ENCODE assay signal across 17 cellular contexts in genomic region chr10:28202941-28203352, GRCh38.
DNase-seq lines count a peak whose midpoint lies in the region; ATAC-seq and TF ChIP-seq lines count a peak whose summit lies in the region.
"Had no signal": no experiment of that assay in that cellular context is flagged by ENCODE, and none has a peak within 500 bp of the region (broad histone marks: within the 10 kb centered on the region; RNA-seq: fewer than 3 reads in every experiment).

No MANE protein-coding gene starts in this region.

- H3K27ac Mint-ChIP-seq in naive thymus-derived CD8-positive, alpha-beta T cell = peak overlapping the region in 1 of 10 donors; percentile 19
- H3K27ac Mint-ChIP-seq: activated CD8-positive, alpha-beta T cell treated with anti-CD3 and anti-CD28 coated beads, Interleukin-2, amount 10 ng/mL, durations not matched to agents 7 days and 5 days; activated naive CD8-positive, alpha-beta T cell treated with anti-CD3 and anti-CD28 coated beads, Interleukin-2, amount 50 U/mL, for 24 hours; activated T-helper 1 cell treated with anti-CD3 and anti-CD28 coated beads, Interleukin-12 subunit alpha, Interleukin-12 subunit beta, Interleukin-2, Interleukin-4 antibody, amounts not matched to agents 30 ng/mL and 10 ng/mL and 1 ng/mL, durations not matched to agents 14 hours and 24 hours and 36 hours; GM23338 had no signal

- H3K9me3 Mint-ChIP-seq in naive thymus-derived CD8-positive, alpha-beta T cell = peaks cover 0 to 3% (median 0%) of the 10 kb centered on the region in 9 donors
- H3K9me3 Mint-ChIP-seq: activated naive CD8-positive, alpha-beta T cell treated with anti-CD3 and anti-CD28 coated beads, Interleukin-2, amount 50 U/mL, for 24 hours; activated T-helper 1 cell treated with anti-CD3 and anti-CD28 coated beads, Interleukin-12 subunit alpha, Interleukin-12 subunit beta, Interleukin-2, Interleukin-4 antibody, amounts not matched to agents 30 ng/mL and 10 ng/mL and 1 ng/mL, durations not matched to agents 14 hours and 24 hours and 36 hours had no signal

- ATAC-seq in GM18868 (IDR thresholded peaks at IDR 0.05; ENCODE audit: unreplicated experiment) = no peak
- ATAC-seq in naive thymus-derived CD8-positive, alpha-beta T cell = no peak
- ATAC-seq: activated CD8-positive, alpha-beta T cell treated with anti-CD3 and anti-CD28 coated beads, Interleukin-2, amount 10 ng/mL, durations not matched to agents 7 days and 5 days; activated naive CD8-positive, alpha-beta T cell treated with anti-CD3 and anti-CD28 coated beads, Interleukin-2, amount 50 U/mL, for 24 hours; GM23338 had no signal

- H3K79me2 ChIP-seq in fibroblast of lung (ENCODE audit: control insufficient read depth, insufficient read depth, low read length) = no peaks in the 10 kb centered on the region

- no peak overlapping the region for H3K9ac ChIP-seq in fibroblast of lung (ENCODE audit: insufficient read depth, low read length)

- H3K36me3 ChIP-seq in fibroblast of lung (ENCODE audit: control insufficient read depth, insufficient read depth, low read length) = no peaks in the 10 kb centered on the region
- no peaks in the 10 kb centered on the region for H3K36me3 ChIP-seq in uterus
- H3K36me3 ChIP-seq: pancreas, WERI-Rb-1 had no signal

- H3K36me3 Mint-ChIP-seq in naive thymus-derived CD8-positive, alpha-beta T cell = peaks cover 7 to 67% (median 39%) of the 10 kb centered on the region in 3 donors

- H3K27me3 ChIP-seq in fibroblast of lung (ENCODE audit: control insufficient read depth, insufficient read depth, low read length) (peaks cover 4% of the 10 kb centered on the region), uterus (no peaks in the 10 kb centered on the region)
- H3K27me3 ChIP-seq: pancreas had no signal

- peaks cover 6 to 22% (median 12%) of the 10 kb centered on the region in 4 donors for H3K4me1 Mint-ChIP-seq in naive thymus-derived CD8-positive, alpha-beta T cell
- H3K4me1 Mint-ChIP-seq: activated naive CD8-positive, alpha-beta T cell treated with anti-CD3 and anti-CD28 coated beads, Interleukin-2, amount 50 U/mL, for 24 hours; GM23338 had no signal

- CTCF ChIA-PET in HEK293T (lab: Yijun Ruan, JAX) = no interaction called here

- no peaks in the 10 kb centered on the region for H4K20me1 ChIP-seq in fibroblast of lung (ENCODE audit: control insufficient read depth, extremely low read depth, insufficient read depth, low read length)

- intact Hi-C loops in uterus (cut with DNase I; ENCODE audit: low total_unique reads) = no loop called here

- H3K27ac ChIP-seq in fibroblast of lung (ENCODE audit: insufficient read depth, low read length) (no peak overlapping the region), uterus (peak overlapping the region in 1 of 2 donors; percentile 9)
- H3K27ac ChIP-seq: pancreas, WERI-Rb-1 had no signal

- TF ChIP-seq CTCF in fibroblast of lung (conservative IDR thresholded peaks at IDR 0.05 in 1 of 2, IDR thresholded peaks at IDR 0.05 in 1 of 2; ENCODE audit: low read depth in 1 of 2, low read length in 2 of 2) (no peak), uterus (IDR thresholded peaks at IDR 0.05) (no peak)

- peak; percentile 32 for DNase-seq in HEK293T (ENCODE audit: extremely low spot score)
- peak; percentile 39 to 44 for DNase-seq in fibroblast of lung (ENCODE audit: low read depth in 2 of 2)
- DNase-seq in myocyte (ENCODE audit: low read depth) = peak; percentile 22
- peak; percentile 39 to 62 for DNase-seq in uterus
- no peak for DNase-seq in occipital lobe (lab: John Stamatoyannopoulos, UW)
- DNase-seq in naive thymus-derived CD8-positive, alpha-beta T cell = no peak
- DNase-seq: activated CD8-positive, alpha-beta T cell treated with anti-CD3 and anti-CD28 coated beads, Interleukin-2, amount 10 ng/mL, durations not matched to agents 7 days and 5 days; activated naive CD8-positive, alpha-beta T cell treated with anti-CD3 and anti-CD28 coated beads, Interleukin-2, amount 50 U/mL, for 24 hours; C1 segment of cervical spinal cord; islet precursor cell; NCI-H2029; NCI-H526 treated with DMSO at 0.1 percent for 48 hours; WERI-Rb-1 had no signal

- H3K4me1 ChIP-seq in fibroblast of lung (ENCODE audit: control insufficient read depth, extremely low read depth, insufficient read depth, low read length) (no peaks in the 10 kb centered on the region), uterus (peaks cover 4 to 5% of the 10 kb centered on the region in 2 donors)
- H3K4me1 ChIP-seq: pancreas had no signal

- no peak overlapping the region for H3K4me2 ChIP-seq in fibroblast of lung (ENCODE audit: extremely low read depth, insufficient read depth, low read length)
- H3K4me2 ChIP-seq: GM23338 had no signal

- H3K4me3 ChIP-seq in fibroblast of lung (replicated peaks in 1 of 4; ENCODE audit: control extremely low read depth in 1 of 4, insufficient read depth in 1 of 4, low read depth in 3 of 4, low read length in 4 of 4) (no peak overlapping the region), uterus (no peak overlapping the region)
- H3K4me3 ChIP-seq: GM23338, pancreas had no signal

- no peaks in the 10 kb centered on the region for H3K9me3 ChIP-seq in fibroblast of lung (ENCODE audit: control insufficient read depth, insufficient read depth, low read depth, low read length)
- peaks cover 0 to 3% of the 10 kb centered on the region in 2 donors for H3K9me3 ChIP-seq in uterus
- H3K9me3 ChIP-seq: pancreas had no signal

- no peak overlapping the region for H3K4me3 Mint-ChIP-seq in naive thymus-derived CD8-positive, alpha-beta T cell
- H3K4me3 Mint-ChIP-seq: activated CD8-positive, alpha-beta T cell treated with anti-CD3 and anti-CD28 coated beads, Interleukin-2, amount 10 ng/mL, durations not matched to agents 7 days and 5 days; activated naive CD8-positive, alpha-beta T cell treated with anti-CD3 and anti-CD28 coated beads, Interleukin-2, amount 50 U/mL, for 24 hours; activated T-helper 1 cell treated with anti-CD3 and anti-CD28 coated beads, Interleukin-12 subunit alpha, Interleukin-12 subunit beta, Interleukin-2, Interleukin-4 antibody, amounts not matched to agents 30 ng/mL and 10 ng/mL and 1 ng/mL, durations not matched to agents 14 hours and 24 hours and 36 hours; GM23338 had no signal

- POLR2A ChIA-PET in HEK293T (lab: Yijun Ruan, JAX) = no interaction called here
- POLR2A ChIA-PET in naive thymus-derived CD8-positive, alpha-beta T cell (lab: Charles Lee) = no interaction called here

- no peak for TF ChIP-seq POLR2A in uterus (IDR thresholded peaks at IDR 0.05)

- no peaks in the 10 kb centered on the region for H3K27me3 Mint-ChIP-seq in naive thymus-derived CD8-positive, alpha-beta T cell
- H3K27me3 Mint-ChIP-seq: activated naive CD8-positive, alpha-beta T cell treated with anti-CD3 and anti-CD28 coated beads, Interleukin-2, amount 50 U/mL, for 24 hours had no signal

- H2AFZ ChIP-seq in fibroblast of lung (ENCODE audit: low read length) = no peak overlapping the region
- H2AFZ ChIP-seq: GM23338 had no signal

TF ChIP-seq in HEK293T, 16 proteins besides CTCF, POLR2A, EP300 and RAD21:
- peak; percentile 95 for TF ChIP-seq CTBP1 (IDR thresholded peaks at IDR 0.05; ENCODE audit: borderline replicate concordance)
- peak; percentile 58; the same call in 1 of the 2 replicates for TF ChIP-seq FOXM1 (IDR thresholded peaks at IDR 0.05; ENCODE audit: borderline replicate concordance)
- TF ChIP-seq, protein P1, sequence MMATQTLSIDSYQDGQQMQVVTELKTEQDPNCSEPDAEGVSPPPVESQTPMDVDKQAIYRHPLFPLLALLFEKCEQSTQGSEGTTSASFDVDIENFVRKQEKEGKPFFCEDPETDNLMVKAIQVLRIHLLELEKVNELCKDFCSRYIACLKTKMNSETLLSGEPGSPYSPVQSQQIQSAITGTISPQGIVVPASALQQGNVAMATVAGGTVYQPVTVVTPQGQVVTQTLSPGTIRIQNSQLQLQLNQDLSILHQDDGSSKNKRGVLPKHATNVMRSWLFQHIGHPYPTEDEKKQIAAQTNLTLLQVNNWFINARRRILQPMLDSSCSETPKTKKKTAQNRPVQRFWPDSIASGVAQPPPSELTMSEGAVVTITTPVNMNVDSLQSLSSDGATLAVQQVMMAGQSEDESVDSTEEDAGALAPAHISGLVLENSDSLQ (IDR thresholded peaks at IDR 0.05) = peak; percentile 95
- no peak; the same call in 1 of the 2 replicates for TF ChIP-seq ARNT (IDR thresholded peaks at IDR 0.05)
- TF ChIP-seq LEF1 (IDR thresholded peaks at IDR 0.05; ENCODE audit: borderline replicate concordance) = peak; percentile 39; the same call in 1 of the 2 replicates
TF ChIP-seq in HEK293T: peak in this region for 4.

Comparison
In these comparisons a context has a peak if more than half of its experiments do, and no peak if none do; other contexts are left out.
1. DNase-seq: peak in HEK293T (single experiment), fibroblast of lung (2 of 2), myocyte (single experiment) and uterus (2 of 2); none in occipital lobe (single experiment) and naive thymus-derived CD8-positive, alpha-beta T cell (0 of 10).